ENCODE assay signal across 15 cellular contexts in the genomic region with DNA sequence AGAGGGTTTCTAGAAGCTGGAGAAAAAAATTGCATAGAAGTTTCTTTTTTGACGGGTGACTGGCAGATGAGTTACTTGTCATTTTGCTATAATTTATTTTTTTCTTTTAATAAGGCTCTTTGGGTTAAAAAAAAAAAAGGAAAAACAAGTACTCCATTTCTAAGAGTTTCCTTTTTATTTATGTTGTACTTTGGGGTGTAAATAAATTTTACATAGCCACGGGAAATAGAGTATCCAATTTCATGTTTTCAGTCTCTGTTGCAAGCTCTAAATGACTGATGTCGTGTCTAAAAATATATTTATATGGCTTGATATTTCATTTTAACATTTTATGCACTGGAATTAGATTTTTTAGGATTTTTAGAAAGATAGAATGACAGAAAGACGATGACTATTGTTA. TPM values are rescaled to one million over a fixed set of nuclear protein-coding genes. Genes with fewer than 3 reads are reported as not detected.
DNase-seq lines count a peak whose midpoint lies in the region; ATAC-seq and TF ChIP-seq lines count a peak whose summit lies in the region.
"Had no signal": no experiment of that assay in that cellular context is flagged by ENCODE, and none has a peak within 500 bp of the region (broad histone marks: within the 10 kb centered on the region; RNA-seq: fewer than 3 reads in every experiment).

No MANE protein-coding gene starts in this region.

- POLR2A ChIA-PET in GM10248 (lab: Yijun Ruan, JAX), result no interaction called here

- peaks cover 78% of the 10 kb centered on the region for H3K79me2 ChIP-seq in MM.1S (ENCODE audit: low read length)

- intact Hi-C loops in left ventricle myocardium inferior (cut with micrococcal nuclease) (no loop called here), left ventricle myocardium superior (cut with micrococcal nuclease) (no loop called here)

- H3K36me3 ChIP-seq in left ventricle myocardium inferior (no peaks in the 10 kb centered on the region), MM.1S (replicated peaks; ENCODE audit: insufficient read depth, low read length) (no peaks in the 10 kb centered on the region)

- TF ChIP-seq CTCF in left ventricle myocardium inferior (IDR thresholded peaks at IDR 0.05; ENCODE audit: borderline replicate concordance), result no peak
- no peak for TF ChIP-seq CTCF in MM.1S (IDR thresholded peaks at IDR 0.05; ENCODE audit: low read length)
- no peak for TF ChIP-seq CTCF in type B pancreatic cell (conservative IDR thresholded peaks at IDR 0.05)
- TF ChIP-seq CTCF in GM10248 (IDR thresholded peaks at IDR 0.05; ENCODE audit: control extremely low read depth, extremely low read depth, low read depth, missing control alignments), result no peak

- H3K9ac ChIP-seq in MM.1S (ENCODE audit: low read length), result peak overlapping the region; percentile 69

- H3K4me1 ChIP-seq in left ventricle myocardium inferior (peaks cover 35% of the 10 kb centered on the region), MM.1S (ENCODE audit: low read length) (no peaks in the 10 kb centered on the region)

- H3K27me3 ChIP-seq in left ventricle myocardium inferior (ENCODE audit: low read depth) (peaks cover 81% of the 10 kb centered on the region), MM.1S (replicated peaks; ENCODE audit: insufficient read depth, low read length) (no peaks in the 10 kb centered on the region)

- H3K27me3 Mint-ChIP-seq in type B pancreatic cell, result peaks cover 81% of the 10 kb centered on the region

- no peak overlapping the region for H2AFZ ChIP-seq in MM.1S (ENCODE audit: low read length)

- H3K9me3 ChIP-seq in left ventricle myocardium inferior (replicated peaks) (no peaks in the 10 kb centered on the region), MM.1S (replicated peaks; ENCODE audit: insufficient read depth, low read length) (no peaks in the 10 kb centered on the region)

- H3K9me3 Mint-ChIP-seq in type B pancreatic cell, result no peaks in the 10 kb centered on the region

- no peaks in the 10 kb centered on the region for H3F3A ChIP-seq in MM.1S (ENCODE audit: insufficient read depth, low read length)

- H4K20me1 ChIP-seq in MM.1S (ENCODE audit: insufficient read depth, low read length), result no peaks in the 10 kb centered on the region

- no peaks in the 10 kb centered on the region for H3K9me2 ChIP-seq in MM.1S (replicated peaks; ENCODE audit: insufficient read depth, low read length)

- CTCF ChIA-PET in GM10248 (lab: Yijun Ruan, JAX), result no interaction called here

- H3K4me3 ChIP-seq in left ventricle myocardium inferior, result peak overlapping the region; percentile 76
- H3K4me3 ChIP-seq in MM.1S (ENCODE audit: low read length), result peak overlapping the region; percentile 28; the same call in 1 of the 2 replicates

- H3K36me3 Mint-ChIP-seq in type B pancreatic cell, result peaks cover 4% of the 10 kb centered on the region
- H3K36me3 Mint-ChIP-seq: CD14-positive monocyte had no signal

- peaks cover 34% of the 10 kb centered on the region for H3K4me1 Mint-ChIP-seq in type B pancreatic cell (ENCODE audit: unreplicated experiment)
- H3K4me1 Mint-ChIP-seq: CD14-positive monocyte had no signal

- H3K27ac ChIP-seq in left ventricle myocardium inferior (replicated peaks) (peak overlapping the region; percentile 89), MM.1S (ENCODE audit: low read length) (peak overlapping the region; percentile 51; the same call in 1 of the 2 replicates)

- no peak for ATAC-seq in left ventricle myocardium superior

- H3K4me3 Mint-ChIP-seq in type B pancreatic cell, result peak overlapping the region; percentile 34

- DNase-seq in left ventricle myocardium inferior (no peak), left ventricle myocardium superior (no peak), MM.1S (no peak), myocyte (ENCODE audit: low read depth) (peak; percentile 34), type B pancreatic cell (ENCODE audit: extremely low spot score, unreplicated experiment) (no peak), GM10248 (ENCODE audit: extremely low spot score) (no peak)
- no peak for DNase-seq in activated T-cell treated with anti-CD3 and anti-CD28 coated beads, Interleukin-2, amount 50 U/mL, for 48 hours
- no peak for DNase-seq in activated effector memory CD4-positive, alpha-beta T cell treated with anti-CD3 and anti-CD28 coated beads, Interleukin-2, amount 50 U/mL, for 16 hours
- DNase-seq: AML-193, EL, NCI-H146, NCI-H2081, NCI-H524, SHP77 had no signal

- H3K27ac Mint-ChIP-seq in type B pancreatic cell, result no peak overlapping the region
- H3K27ac Mint-ChIP-seq: CD14-positive monocyte had no signal

- peak overlapping the region; percentile 34 for H3K4me2 ChIP-seq in MM.1S (ENCODE audit: low read depth, low read length)

RNA-seq across cellular contexts. Expression of a gene that starts 3.3 kb away (rescaled TPM):
- total RNA-seq in left ventricle myocardium inferior, result 15.4 TPM
- total RNA-seq in left ventricle myocardium superior, result 20.2 TPM
- total RNA-seq in myocyte, result 18.5 and 22.0 TPM in 2 replicates
- polyA plus RNA-seq in myocyte (2012), result 7.3 TPM
- total RNA-seq in type B pancreatic cell (ENCODE audit: low replicate concordance), result 2.3 and 29.7 TPM in 2 replicates
- polyA plus RNA-seq: CD14-positive monocyte had no signal
